Comparison of ENCODE assay signal across 16 cellular contexts in genomic region chr1:163596541-163597258, GRCh38.
DNase-seq lines count a peak whose midpoint lies in the region; ATAC-seq and TF ChIP-seq lines count a peak whose summit lies in the region.
"Had no signal": no experiment of that assay in that cellular context is flagged by ENCODE, and none has a peak within 500 bp of the region (broad histone marks: within the 10 kb centered on the region; RNA-seq: fewer than 3 reads in every experiment).

No MANE protein-coding gene starts in this region.

- intact Hi-C loops in PC-9 (cut with micrococcal nuclease; ENCODE audit: unreplicated experiment) (no loop called here), Right ventricle myocardium superior (cut with DNase I) (no loop called here)

- no TSS peak for BruUV-seq in PC-9 (replicated peaks; lab: Mats Ljungman, UMichigan)

- H3K27ac Mint-ChIP-seq in WTC11 = no peak overlapping the region

- H3K4me1 Mint-ChIP-seq in WTC11 = peaks cover 12% of the 10 kb centered on the region
- H3K4me1 Mint-ChIP-seq: CD8-positive, alpha-beta memory T cell had no signal

- no peaks in the 10 kb centered on the region for H3K27me3 ChIP-seq in PC-9 (ENCODE audit: insufficient read depth, low read depth)
- H3K27me3 ChIP-seq: right atrium auricular region, testis had no signal

- peak; percentile 37 for DNase-seq in DMS53 treated with DMSO at 0.1 percent for 48 hours (lab: John Stamatoyannopoulos, UW; ENCODE audit: unreplicated experiment)
- DNase-seq in NCI-H345 (lab: John Stamatoyannopoulos, UW) = peak; percentile 48
- no peak for DNase-seq in WTC11 (ENCODE audit: low spot score)
- peak; percentile 75 for DNase-seq in left kidney (ENCODE audit: low read depth, low spot score)
- DNase-seq in PC-9 = no peak
- DNase-seq in ecto neural progenitor cell (ENCODE audit: low spot score) = no peak
- no peak for DNase-seq in Right ventricle myocardium superior
- DNase-seq in NOMO-1 treated with dmso at 0.1 percent for 144 hours (lab: John Stamatoyannopoulos, UW; ENCODE audit: unreplicated experiment) = no peak
- DNase-seq: activated CD4-positive, alpha-beta T cell treated with anti-CD3 and anti-CD28 coated beads, Interleukin-2, amount 50 U/mL, for 4 hours; CD8-positive, alpha-beta memory T cell; foreskin melanocyte; lower lobe of right lung; NCI-H2171; nucleus accumbens; testis had no signal

- TF ChIP-seq CTCF in WTC11 (IDR thresholded peaks at IDR 0.05) (no peak), PC-9 (conservative IDR thresholded peaks at IDR 0.05) (no peak)

- H3K4me1 ChIP-seq in PC-9 (replicated peaks; ENCODE audit: insufficient read depth) = no peaks in the 10 kb centered on the region
- H3K4me1 ChIP-seq: lower lobe of right lung, right atrium auricular region, testis had no signal

- H3K36me3 ChIP-seq in PC-9 (ENCODE audit: low read depth) = no peaks in the 10 kb centered on the region
- H3K36me3 ChIP-seq: lower lobe of right lung, right atrium auricular region had no signal

- peaks cover 15% of the 10 kb centered on the region for H3K27me3 Mint-ChIP-seq in WTC11 (ENCODE audit: low read depth)

- H3K9me3 Mint-ChIP-seq in WTC11 = peaks cover 30% of the 10 kb centered on the region

- CTCF ChIA-PET in WTC11 (lab: Charles Lee) = no interaction called here
- CTCF ChIA-PET in PC-9 (lab: Charles Lee) = no interaction called here

- H3K4me2 ChIP-seq in PC-9 = no peak overlapping the region

- peaks cover 33% of the 10 kb centered on the region for H3K36me3 Mint-ChIP-seq in WTC11
- H3K36me3 Mint-ChIP-seq: CD8-positive, alpha-beta memory T cell had no signal

- no peaks in the 10 kb centered on the region for H3K79me2 ChIP-seq in PC-9 (ENCODE audit: low read depth)

- no peak overlapping the region for H3K4me3 ChIP-seq in PC-9
- H3K4me3 ChIP-seq: lower lobe of right lung, right atrium auricular region, testis had no signal

- POLR2A ChIA-PET in WTC11 (lab: Charles Lee) = no interaction called here
- POLR2A ChIA-PET in PC-9 (lab: Charles Lee; ENCODE audit: unreplicated experiment) = no interaction called here

- ATAC-seq in WTC11 (peak; percentile 98), Right ventricle myocardium superior (ENCODE audit: poor library complexity) (no peak)
- ATAC-seq: lower lobe of right lung had no signal

- peak overlapping the region; percentile 24 for H3K4me3 Mint-ChIP-seq in WTC11
- H3K4me3 Mint-ChIP-seq: CD8-positive, alpha-beta memory T cell had no signal

- H3K9me3 ChIP-seq in PC-9 (ENCODE audit: insufficient read depth, low read depth) = no peaks in the 10 kb centered on the region
- H3K9me3 ChIP-seq: lower lobe of right lung, right atrium auricular region, testis had no signal

- no peaks in the 10 kb centered on the region for H4K20me1 ChIP-seq in PC-9 (ENCODE audit: insufficient read depth)

- H3K9me2 ChIP-seq in PC-9 (ENCODE audit: insufficient read depth) = no peaks in the 10 kb centered on the region

- no peak overlapping the region for H3K27ac ChIP-seq in PC-9
- H3K27ac ChIP-seq: lower lobe of right lung, right atrium auricular region, testis had no signal

- H3F3A ChIP-seq in PC-9 (ENCODE audit: insufficient read depth, low read depth) = no peaks in the 10 kb centered on the region

- no peak overlapping the region for H2AFZ ChIP-seq in PC-9

TF ChIP-seq in WTC11, 78 proteins besides CTCF, POLR2A, EP300 and RAD21 (continues in another document):
- TF ChIP-seq ZBTB43 (CRISPR knock-in tag; IDR thresholded peaks at IDR 0.05) (no peak), TEAD4 (CRISPR knock-in tag; IDR thresholded peaks at IDR 0.05) (no peak), ATF3 (CRISPR knock-in tag; conservative IDR thresholded peaks at IDR 0.05) (no peak), ZNF121 (CRISPR knock-in tag; IDR thresholded peaks at IDR 0.05) (no peak), SMAD3 (CRISPR knock-in tag; IDR thresholded peaks at IDR 0.05; ENCODE audit: borderline replicate concordance) (no peak), MLX (CRISPR knock-in tag; IDR thresholded peaks at IDR 0.05) (no peak), RORB (CRISPR knock-in tag; IDR thresholded peaks at IDR 0.05) (no peak), ATF2 (CRISPR knock-in tag; IDR thresholded peaks at IDR 0.05; ENCODE audit: borderline replicate concordance, low read depth) (no peak), NFYB (CRISPR knock-in tag; conservative IDR thresholded peaks at IDR 0.05; ENCODE audit: low read depth) (no peak), TCF7 (CRISPR knock-in tag; IDR thresholded peaks at IDR 0.05; ENCODE audit: low read depth) (no peak), SP1 (CRISPR knock-in tag; conservative IDR thresholded peaks at IDR 0.05) (0 out of 2 replicates have a peak, but pooled peaks have one; percentile 22), ZNF671 (CRISPR knock-in tag; IDR thresholded peaks at IDR 0.05) (no peak), TEAD1 (CRISPR knock-in tag; IDR thresholded peaks at IDR 0.05) (peak; percentile 45; the same call in 1 of the 2 replicates), IRF2 (CRISPR knock-in tag; IDR thresholded peaks at IDR 0.05; ENCODE audit: borderline replicate concordance, low read depth) (no peak), STAT6 (CRISPR knock-in tag; conservative IDR thresholded peaks at IDR 0.05; ENCODE audit: low read depth) (no peak), GTF2I (CRISPR knock-in tag; conservative IDR thresholded peaks at IDR 0.05) (no peak), ATF1 (CRISPR knock-in tag; IDR thresholded peaks at IDR 0.05) (no peak)
- TF ChIP-seq, protein P1, sequence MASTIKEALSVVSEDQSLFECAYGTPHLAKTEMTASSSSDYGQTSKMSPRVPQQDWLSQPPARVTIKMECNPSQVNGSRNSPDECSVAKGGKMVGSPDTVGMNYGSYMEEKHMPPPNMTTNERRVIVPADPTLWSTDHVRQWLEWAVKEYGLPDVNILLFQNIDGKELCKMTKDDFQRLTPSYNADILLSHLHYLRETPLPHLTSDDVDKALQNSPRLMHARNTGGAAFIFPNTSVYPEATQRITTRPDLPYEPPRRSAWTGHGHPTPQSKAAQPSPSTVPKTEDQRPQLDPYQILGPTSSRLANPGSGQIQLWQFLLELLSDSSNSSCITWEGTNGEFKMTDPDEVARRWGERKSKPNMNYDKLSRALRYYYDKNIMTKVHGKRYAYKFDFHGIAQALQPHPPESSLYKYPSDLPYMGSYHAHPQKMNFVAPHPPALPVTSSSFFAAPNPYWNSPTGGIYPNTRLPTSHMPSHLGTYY (CRISPR knock-in tag; IDR thresholded peaks at IDR 0.05) = no peak

Comparison
In these comparisons a context has a peak if more than half of its experiments do, and no peak if none do; other contexts are left out.
1. DNase-seq: peak in DMS53 treated with DMSO at 0.1 percent for 48 hours (single experiment), NCI-H345 (single experiment) and left kidney (single experiment); none in WTC11 (single experiment), PC-9 (0 of 2), ecto neural progenitor cell (single experiment), Right ventricle myocardium superior (single experiment) and NOMO-1 treated with dmso at 0.1 percent for 144 hours (single experiment).